15 cellular contexts compared by ENCODE assay signal in genomic region chr22:45604239-45604711, GRCh38.
DNase-seq lines count a peak whose midpoint lies in the region; FAIRE-seq and TF ChIP-seq lines count a peak whose summit lies in the region.
"Had no signal": no experiment of that assay in that cellular context is flagged by ENCODE, and none has a peak within 500 bp of the region (broad histone marks: within the 10 kb centered on the region; RNA-seq: fewer than 3 reads in every experiment).

No MANE protein-coding gene starts in this region.

- H3K9me2 ChIP-seq in GM23248 (ENCODE audit: insufficient read depth), result no peaks in the 10 kb centered on the region

- H3K9me3 ChIP-seq in GM23248 (ENCODE audit: low read depth) (no peaks in the 10 kb centered on the region), SJSA1 (replicated peaks) (no peaks in the 10 kb centered on the region)
- H3K9me3 ChIP-seq: upper lobe of left lung had no signal

- no peak overlapping the region for H3K9ac ChIP-seq in GM23248

- TF ChIP-seq CTCF in fibroblast of the aortic adventitia (IDR thresholded peaks at IDR 0.05; ENCODE audit: insufficient read depth, low read length), result no peak

- H3K4me2 ChIP-seq in GM23248 (ENCODE audit: unreplicated experiment), result no peak overlapping the region

- H3K36me3 ChIP-seq in GM23248 (ENCODE audit: low read depth), result no peaks in the 10 kb centered on the region
- peaks cover 9% of the 10 kb centered on the region for H3K36me3 ChIP-seq in SJSA1
- H3K36me3 ChIP-seq: cardiac muscle cell, upper lobe of left lung had no signal

- no peak overlapping the region for H2AFZ ChIP-seq in GM23248

- H3K27me3 ChIP-seq in GM23248 (replicated peaks; ENCODE audit: insufficient read depth) (no peaks in the 10 kb centered on the region), SJSA1 (replicated peaks) (no peaks in the 10 kb centered on the region)
- H3K27me3 ChIP-seq: upper lobe of left lung had no signal

- peaks cover 41% of the 10 kb centered on the region for H3F3A ChIP-seq in GM23248 (ENCODE audit: insufficient read depth)

- POLR2A ChIA-PET in HEK293T (lab: Yijun Ruan, JAX), result no interaction called here

- H3K4me3 ChIP-seq in GM23248 (no peak overlapping the region), SJSA1 (peak overlapping the region; percentile 1; the same call in 1 of the 2 replicates), fibroblast of the aortic adventitia (ENCODE audit: low read depth, low read length) (no peak overlapping the region)
- H3K4me3 ChIP-seq: cardiac muscle cell, upper lobe of left lung had no signal

- H4K20me1 ChIP-seq in GM23248 (ENCODE audit: insufficient read depth), result no peaks in the 10 kb centered on the region

- DNase-seq in A172 (ENCODE audit: low spot score) (peak; percentile 86), GM23248 (peak; percentile 68), SJSA1 (ENCODE audit: low read depth in 1 of 2, low spot score in 2 of 2) (peak; percentile 61 to 92), fibroblast of the aortic adventitia (ENCODE audit: low read depth) (peak; percentile 40), GM12892 (ENCODE audit: insufficient read length) (no peak), NCI-H526 (lab: John Stamatoyannopoulos, UW) (no peak), HEK293T (ENCODE audit: extremely low spot score) (no peak)
- no peak for DNase-seq in activated CD4-positive, CD25-positive, alpha-beta regulatory T cell (lab: John Stamatoyannopoulos, UW)
- DNase-seq: GDM1, kidney glomerular epithelial cell, natural killer cell, NCI-H1417, NCI-H524 treated with DMSO at 0.1 percent for 48 hours, upper lobe of left lung had no signal

- in situ Hi-C loops in GM23248 (cut with MboI), result no loop called here

- CTCF ChIA-PET in HEK293T (lab: Yijun Ruan, JAX), result no interaction called here

- TF ChIP-seq POLR2A in GM12892 (IDR thresholded peaks at IDR 0.05; ENCODE audit: low read depth, low read length), result no peak

- no peaks in the 10 kb centered on the region for H3K79me2 ChIP-seq in GM23248 (ENCODE audit: insufficient read depth)

- no peak for FAIRE-seq in GM12892 (lab: Jason Lieb, UNC)

- peak overlapping the region; percentile 31; the same call in 1 of the 2 replicates for H3K27ac ChIP-seq in GM23248
- H3K27ac ChIP-seq in SJSA1, result peak overlapping the region; percentile 98
- H3K27ac ChIP-seq: cardiac muscle cell, upper lobe of left lung had no signal

- 18 to 20% methylated on average over 9 of the region's 9 CpGs for WGBS in GM23248 (ENCODE audit: low coverage in 1 of 2, low lambda C conversion rate in 2 of 2, missing lambda C conversion rate in 2 of 2), 2 experiments

- H3K4me1 ChIP-seq in GM23248 (ENCODE audit: insufficient read depth) (peaks cover 30% of the 10 kb centered on the region), SJSA1 (replicated peaks) (peaks cover 74% of the 10 kb centered on the region)
- H3K4me1 ChIP-seq: upper lobe of left lung had no signal

TF ChIP-seq in HEK293T, 16 proteins besides CTCF, POLR2A, EP300 and RAD21:
- TF ChIP-seq ZNF384 (IDR thresholded peaks at IDR 0.05) (no peak), FOXM1 (IDR thresholded peaks at IDR 0.05; ENCODE audit: borderline replicate concordance) (no peak), ARNT (IDR thresholded peaks at IDR 0.05) (no peak), NFRKB (IDR thresholded peaks at IDR 0.05) (no peak), BHLHE40 (IDR thresholded peaks at IDR 0.05; ENCODE audit: borderline replicate concordance) (no peak), ELF4 (IDR thresholded peaks at IDR 0.05) (no peak), SUZ12 (IDR thresholded peaks at IDR 0.05) (no peak), CTBP1 (IDR thresholded peaks at IDR 0.05; ENCODE audit: borderline replicate concordance) (no peak), TARDBP (IDR thresholded peaks at IDR 0.05) (no peak), FOXA1 (IDR thresholded peaks at IDR 0.05) (no peak), FOXK2 (IDR thresholded peaks at IDR 0.05) (no peak), LEF1 (IDR thresholded peaks at IDR 0.05; ENCODE audit: borderline replicate concordance) (no peak), SP1 (IDR thresholded peaks at IDR 0.05) (no peak), HDGF (IDR thresholded peaks at IDR 0.05; ENCODE audit: borderline replicate concordance) (no peak), L3MBTL2 (conservative IDR thresholded peaks at IDR 0.05) (no peak)
- TF ChIP-seq, protein P1, sequence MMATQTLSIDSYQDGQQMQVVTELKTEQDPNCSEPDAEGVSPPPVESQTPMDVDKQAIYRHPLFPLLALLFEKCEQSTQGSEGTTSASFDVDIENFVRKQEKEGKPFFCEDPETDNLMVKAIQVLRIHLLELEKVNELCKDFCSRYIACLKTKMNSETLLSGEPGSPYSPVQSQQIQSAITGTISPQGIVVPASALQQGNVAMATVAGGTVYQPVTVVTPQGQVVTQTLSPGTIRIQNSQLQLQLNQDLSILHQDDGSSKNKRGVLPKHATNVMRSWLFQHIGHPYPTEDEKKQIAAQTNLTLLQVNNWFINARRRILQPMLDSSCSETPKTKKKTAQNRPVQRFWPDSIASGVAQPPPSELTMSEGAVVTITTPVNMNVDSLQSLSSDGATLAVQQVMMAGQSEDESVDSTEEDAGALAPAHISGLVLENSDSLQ (IDR thresholded peaks at IDR 0.05), result no peak

Comparison
In these comparisons a context has a peak if more than half of its experiments do, and no peak if none do; other contexts are left out.
1. DNase-seq: peak in A172 (single experiment), GM23248 (single experiment), SJSA1 (2 of 2) and fibroblast of the aortic adventitia (single experiment); none in GM12892 (single experiment), activated CD4-positive, CD25-positive, alpha-beta regulatory T cell (0 of 4), NCI-H526 (0 of 2) and HEK293T (single experiment).